8 cellular contexts compared by ENCODE assay signal in the genomic region with DNA sequence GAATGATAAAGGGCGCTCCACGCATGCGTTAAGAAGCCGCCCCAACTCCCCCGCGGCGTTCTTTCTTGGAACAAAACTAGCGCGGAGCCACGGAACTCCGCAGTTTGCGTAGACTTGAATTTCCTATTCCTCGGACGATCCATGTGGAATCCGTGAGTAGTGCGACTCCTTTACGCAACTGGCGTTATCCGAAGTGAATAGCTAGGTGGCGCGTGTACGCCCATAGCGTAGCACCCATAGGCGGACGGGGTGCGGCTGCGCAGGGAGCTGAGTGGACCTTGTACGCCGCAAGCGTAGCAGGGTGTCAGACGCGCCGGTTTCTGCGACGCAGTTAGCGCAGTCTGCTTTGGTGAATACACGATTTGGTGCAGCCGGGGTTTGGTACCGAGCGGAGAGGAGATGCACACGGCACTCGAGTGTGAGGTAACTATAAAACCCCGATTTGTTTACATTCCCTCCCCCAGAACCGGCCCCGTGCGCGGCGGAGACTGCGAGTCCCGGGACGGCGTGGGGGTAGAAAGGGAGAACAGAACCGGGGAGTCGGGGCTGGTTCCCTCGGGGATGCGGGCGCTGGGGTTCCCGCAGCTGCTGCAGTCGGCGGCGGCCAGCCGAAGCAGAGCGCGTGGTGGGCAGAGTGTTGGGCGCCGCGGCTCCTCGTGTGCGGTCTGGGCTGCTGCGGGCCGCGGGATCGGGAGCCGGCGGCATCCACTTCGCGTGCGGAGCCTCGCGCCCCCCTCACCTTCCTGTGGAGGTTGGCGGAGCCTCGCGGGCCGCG. TPM values are rescaled to one million over a fixed set of nuclear protein-coding genes. Genes with fewer than 3 reads are reported as not detected.
DNase-seq lines count a peak whose midpoint lies in the region; TF ChIP-seq lines count a peak whose summit lies in the region.

Gene SLC39A10 (plus strand): TSS at position 368 of the 775 bp plus-strand sequence. CDS start 22,817 bp downstream, outside the sequence.

- peaks cover 17% of the 10 kb centered on the region for H3K4me1 ChIP-seq in neuron (ENCODE audit: insufficient read depth, low read length)
- peaks cover 3 to 32% (median 27%) of the 10 kb centered on the region in 5 donors for H3K4me1 ChIP-seq in subcutaneous abdominal adipose tissue (ENCODE audit: control insufficient read depth in 5 of 5, insufficient read depth in 5 of 5, low read length in 5 of 5)

- H3K27ac Mint-ChIP-seq in activated naive CD4-positive, alpha-beta T cell treated with anti-CD3 and anti-CD28 coated beads for 36 hours, result peak within 1 kb of the TSS; percentile 99

- H3K4me3 ChIP-seq in HFF-Myc (replicated peaks; ENCODE audit: low read depth, low read length) (peak within 1 kb of the TSS; percentile 72), neuron (ENCODE audit: low read length) (peak within 1 kb of the TSS; percentile 85), subcutaneous abdominal adipose tissue (ENCODE audit: low read depth in 1 of 5, low read length in 5 of 5) (peak within 1 kb of the TSS; percentile 81 to 87 (median 85))

- CTCF ChIA-PET in activated naive CD4-positive, alpha-beta T cell treated with anti-CD3 and anti-CD28 coated beads for 36 hours (lab: Charles Lee), result interaction anchor here (0.7 to 2.1 kb wide), 9 partner anchors 8 to 411 kb away, joined by 3 to 9 read pairs (median 3); partner anchors contain the start of gene DNAH7

- peaks cover 26% of the 10 kb centered on the region for H3K4me1 Mint-ChIP-seq in activated naive CD4-positive, alpha-beta T cell treated with anti-CD3 and anti-CD28 coated beads for 36 hours (ENCODE audit: low read depth)

- peak within 1 kb of the TSS; percentile 99 for H3K4me3 Mint-ChIP-seq in activated naive CD4-positive, alpha-beta T cell treated with anti-CD3 and anti-CD28 coated beads for 36 hours

- H3K9ac ChIP-seq in subcutaneous abdominal adipose tissue (ENCODE audit: low read length in 5 of 5), result peak within 1 kb of the TSS; percentile 77 to 98 (median 87)

- no peak for TF ChIP-seq CTCF in HFF-Myc (IDR thresholded peaks at IDR 0.05; ENCODE audit: low read depth, low read length, missing control alignments)

- H3K27ac ChIP-seq in subcutaneous abdominal adipose tissue (ENCODE audit: low read depth, low read length), result peak within 1 kb of the TSS; percentile 96

- H3K9me3 Mint-ChIP-seq in activated naive CD4-positive, alpha-beta T cell treated with anti-CD3 and anti-CD28 coated beads for 36 hours, result no peaks in the 10 kb centered on the region

- H3K36me3 Mint-ChIP-seq in activated naive CD4-positive, alpha-beta T cell treated with anti-CD3 and anti-CD28 coated beads for 36 hours (ENCODE audit: low read depth), result peaks cover 32% of the 10 kb centered on the region

- H2AFZ ChIP-seq in neuron (ENCODE audit: low read depth, low read length), result peak within 1 kb of the TSS; percentile 88

- peaks cover 2% of the 10 kb centered on the region for H3K27me3 Mint-ChIP-seq in activated naive CD4-positive, alpha-beta T cell treated with anti-CD3 and anti-CD28 coated beads for 36 hours (ENCODE audit: low read depth)

- H3K27me3 ChIP-seq in neuron (ENCODE audit: insufficient read depth, low read length) (no peaks in the 10 kb centered on the region), subcutaneous abdominal adipose tissue (ENCODE audit: control insufficient read depth in 5 of 5, insufficient read depth in 4 of 5, low read length in 5 of 5) (no peaks in the 10 kb centered on the region)

- H3K9me3 ChIP-seq in neuron (ENCODE audit: low read length) (no peaks in the 10 kb centered on the region), subcutaneous abdominal adipose tissue (ENCODE audit: control insufficient read depth in 5 of 5, low read length in 5 of 5) (no peaks in the 10 kb centered on the region)

- DNase-seq in GM03348 (ENCODE audit: low spot score) (peak; percentile 95), HFF-Myc (ENCODE audit: extremely low read depth, low read depth) (peak; percentile 93), NAMALWA (ENCODE audit: low spot score) (peak; percentile 97), SK-N-DZ (ENCODE audit: low spot score) (peak; percentile 98), foreskin melanocyte (peak; percentile 99)
- DNase-seq in activated naive CD4-positive, alpha-beta T cell treated with anti-CD3 and anti-CD28 coated beads for 36 hours, result peak; percentile 98

- H3K36me3 ChIP-seq in neuron (ENCODE audit: insufficient read depth, low read length) (no peaks in the 10 kb centered on the region), subcutaneous abdominal adipose tissue (ENCODE audit: control insufficient read depth in 5 of 5, insufficient read depth in 5 of 5, low read length in 5 of 5) (no peaks in the 10 kb centered on the region)

- intact Hi-C loops in activated naive CD4-positive, alpha-beta T cell treated with anti-CD3 and anti-CD28 coated beads for 36 hours (cut with micrococcal nuclease), result loop anchor here (1.0 to 5.0 kb wide), 5 partner anchors 170 to 1796 kb away; partner anchors contain the start of genes COQ10B and STK17B

RNA-seq across cellular contexts. Expression of gene SLC39A10, which starts in this region (rescaled TPM):
- 47.8 and 67.3 TPM in 2 replicates for polyA plus RNA-seq in SK-N-DZ (2014; cell fraction: cytosol; rRNA removed)
- 30.9 and 57.2 TPM in 2 replicates for polyA plus RNA-seq in SK-N-DZ (2014; cell fraction: nucleus; rRNA removed)
- total RNA-seq in activated naive CD4-positive, alpha-beta T cell treated with anti-CD3 and anti-CD28 coated beads for 36 hours, result 10 to 100 TPM; 37.4 to 41.0 TPM

Comparison
In these comparisons a context has a peak if more than half of its experiments do, and no peak if none do; other contexts are left out.
1. Peak in every context shown above with its lines: DNase-seq, H3K4me3 ChIP-seq and H3K27ac ChIP-seq.